9 cellular contexts compared by ENCODE assay signal in the genomic region with DNA sequence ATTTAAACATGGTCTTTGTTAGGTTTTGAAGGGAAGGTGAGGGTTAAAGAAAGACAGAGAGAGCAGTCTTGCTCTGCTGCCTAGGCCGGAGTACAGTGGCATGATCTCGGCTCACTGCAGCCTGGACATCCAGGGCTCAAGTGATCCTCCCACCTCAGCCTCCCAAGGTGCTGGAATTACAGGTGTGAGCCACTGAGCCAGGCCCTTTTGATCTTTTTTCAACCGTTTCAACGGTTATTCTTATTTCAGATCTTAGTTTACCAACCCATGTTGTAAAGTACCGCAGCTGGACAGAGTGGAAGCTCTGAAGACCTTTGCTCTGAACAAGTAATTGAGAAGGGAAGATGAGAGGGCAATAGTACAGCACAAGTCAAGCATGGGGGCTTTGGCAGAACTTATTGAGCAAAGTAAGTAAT. TPM values are rescaled to one million over a fixed set of nuclear protein-coding genes. Genes with fewer than 3 reads are reported as not detected.
DNase-seq lines count a peak whose midpoint lies in the region; ATAC-seq and TF ChIP-seq lines count a peak whose summit lies in the region.
"Had no signal": no experiment of that assay in that cellular context is flagged by ENCODE, and none has a peak within 500 bp of the region (broad histone marks: within the 10 kb centered on the region; RNA-seq: fewer than 3 reads in every experiment).

No MANE protein-coding gene starts in this region.

- no peaks in the 10 kb centered on the region for H3K9me3 Mint-ChIP-seq in stimulated activated naive CD8-positive, alpha-beta T cell treated with anti-CD3 and anti-CD28 coated beads, Interleukin-15, Interleukin-2, amounts not matched to agents 100 ng/mL and 50 ng/mL, for 24 hours
- H3K9me3 Mint-ChIP-seq in activated CD8-positive, alpha-beta T cell treated with anti-CD3 and anti-CD28 coated beads, Interleukin-2, amount 10 ng/mL, durations not matched to agents 7 days and 5 days (ENCODE audit: insufficient read depth): no peaks in the 10 kb centered on the region

- H3K36me3 ChIP-seq in right lobe of liver (no peaks in the 10 kb centered on the region), MG63 (peaks cover 23% of the 10 kb centered on the region)
- H3K36me3 ChIP-seq in effector memory CD4-positive, alpha-beta T cell (ENCODE audit: control insufficient read depth, insufficient read depth, low read length): no peaks in the 10 kb centered on the region

- no peak for DNase-seq in stimulated activated naive CD8-positive, alpha-beta T cell treated with anti-CD3 and anti-CD28 coated beads, Interleukin-15, Interleukin-2, amounts not matched to agents 100 U/mL and 50 U/mL, for 24 hours
- DNase-seq in activated CD8-positive, alpha-beta T cell treated with anti-CD3 and anti-CD28 coated beads, Interleukin-2, amount 10 ng/mL, durations not matched to agents 7 days and 5 days: no peak
- DNase-seq in right lobe of liver (no peak), SKM-1 (lab: John Stamatoyannopoulos, UW; ENCODE audit: unreplicated experiment) (no peak), MG63 (no peak)
- no peak for DNase-seq in effector memory CD4-positive, alpha-beta T cell
- DNase-seq: NCI-H1694 had no signal

- intact Hi-C loops in right lobe of liver (cut with DNase I): no loop called here

- CTCF ChIA-PET in activated CD8-positive, alpha-beta T cell treated with anti-CD3 and anti-CD28 coated beads, Interleukin-2, amount 10 ng/mL, durations not matched to agents 7 days and 5 days (lab: Charles Lee): interaction anchor here (0.8 to 1.5 kb wide), 4 partner anchors 107 to 419 kb away, joined by 3 to 7 read pairs (median 4); no protein-coding TSS in a partner anchor

- POLR2A ChIA-PET in activated CD8-positive, alpha-beta T cell treated with anti-CD3 and anti-CD28 coated beads, Interleukin-2, amount 10 ng/mL, durations not matched to agents 7 days and 5 days (lab: Charles Lee): no interaction called here

- H3K27me3 ChIP-seq in right lobe of liver (no peaks in the 10 kb centered on the region), MG63 (no peaks in the 10 kb centered on the region)
- H3K27me3 ChIP-seq in effector memory CD4-positive, alpha-beta T cell (replicated peaks; ENCODE audit: control insufficient read depth, insufficient read depth, low read length, poor library complexity, severe bottlenecking): no peaks in the 10 kb centered on the region

- peak overlapping the region; percentile 98 for H3K4me3 Mint-ChIP-seq in stimulated activated naive CD8-positive, alpha-beta T cell treated with anti-CD3 and anti-CD28 coated beads, Interleukin-15, Interleukin-2, amounts not matched to agents 100 ng/mL and 50 ng/mL, for 24 hours
- H3K4me3 Mint-ChIP-seq in activated CD8-positive, alpha-beta T cell treated with anti-CD3 and anti-CD28 coated beads, Interleukin-2, amount 10 ng/mL, durations not matched to agents 7 days and 5 days: peak overlapping the region; percentile 94

- peak overlapping the region in 2 of 3 donors; percentile 18 to 76 for H3K27ac ChIP-seq in right lobe of liver
- H3K27ac ChIP-seq in effector memory CD4-positive, alpha-beta T cell (ENCODE audit: insufficient read depth, low read length, poor library complexity, severe bottlenecking): no peak overlapping the region

- no peaks in the 10 kb centered on the region for H3K9me3 ChIP-seq in right lobe of liver
- H3K9me3 ChIP-seq in MG63: no peaks in the 10 kb centered on the region
- H3K9me3 ChIP-seq in effector memory CD4-positive, alpha-beta T cell (ENCODE audit: control insufficient read depth, low read length): no peaks in the 10 kb centered on the region

- H3K4me3 ChIP-seq in right lobe of liver (peak overlapping the region in 2 of 3 donors; percentile 78 to 89), MG63 (no peak overlapping the region)
- no peak overlapping the region for H3K4me3 ChIP-seq in effector memory CD4-positive, alpha-beta T cell (ENCODE audit: insufficient read depth, low read depth, low read length, poor library complexity, severe bottlenecking)

- H3K4me1 ChIP-seq in right lobe of liver: peaks cover 0 to 14% (median 5%) of the 10 kb centered on the region in 4 donors
- peaks cover 9% of the 10 kb centered on the region for H3K4me1 ChIP-seq in effector memory CD4-positive, alpha-beta T cell (ENCODE audit: control insufficient read depth, insufficient read depth, low read length, poor library complexity, severe bottlenecking)

- H3K4me1 Mint-ChIP-seq in stimulated activated naive CD8-positive, alpha-beta T cell treated with anti-CD3 and anti-CD28 coated beads, Interleukin-15, Interleukin-2, amounts not matched to agents 100 ng/mL and 50 ng/mL, for 24 hours (ENCODE audit: low read depth): peaks cover 48% of the 10 kb centered on the region
- H3K4me1 Mint-ChIP-seq in activated CD8-positive, alpha-beta T cell treated with anti-CD3 and anti-CD28 coated beads, Interleukin-2, amount 10 ng/mL, durations not matched to agents 7 days and 5 days (ENCODE audit: low read depth): peaks cover 33% of the 10 kb centered on the region

- TF ChIP-seq POLR2A in right lobe of liver (IDR thresholded peaks at IDR 0.05): no peak

- H3K27ac Mint-ChIP-seq in stimulated activated naive CD8-positive, alpha-beta T cell treated with anti-CD3 and anti-CD28 coated beads, Interleukin-15, Interleukin-2, amounts not matched to agents 100 ng/mL and 50 ng/mL, for 24 hours: no peak overlapping the region
- H3K27ac Mint-ChIP-seq in activated CD8-positive, alpha-beta T cell treated with anti-CD3 and anti-CD28 coated beads, Interleukin-2, amount 10 ng/mL, durations not matched to agents 7 days and 5 days: no peak overlapping the region

- ATAC-seq in stimulated activated naive CD8-positive, alpha-beta T cell treated with anti-CD3 and anti-CD28 coated beads, Interleukin-15, Interleukin-2, amounts not matched to agents 100 U/mL and 50 U/mL, for 24 hours: no peak
- no peak for ATAC-seq in activated CD8-positive, alpha-beta T cell treated with anti-CD3 and anti-CD28 coated beads, Interleukin-2, amount 10 ng/mL, durations not matched to agents 7 days and 5 days
- no peak for ATAC-seq in right lobe of liver
- no peak for ATAC-seq in GM19395 (IDR thresholded peaks at IDR 0.05; ENCODE audit: unreplicated experiment)

- WGBS in right lobe of liver (ENCODE audit: insufficient coverage, low coverage, low lambda C conversion rate, missing lambda C conversion rate): 21% methylated on average over 5 of the region's 5 CpGs

- H3K27me3 Mint-ChIP-seq in stimulated activated naive CD8-positive, alpha-beta T cell treated with anti-CD3 and anti-CD28 coated beads, Interleukin-15, Interleukin-2, amounts not matched to agents 100 ng/mL and 50 ng/mL, for 24 hours: no peaks in the 10 kb centered on the region
- H3K27me3 Mint-ChIP-seq in activated CD8-positive, alpha-beta T cell treated with anti-CD3 and anti-CD28 coated beads, Interleukin-2, amount 10 ng/mL, durations not matched to agents 7 days and 5 days (ENCODE audit: low read depth): no peaks in the 10 kb centered on the region

- TF ChIP-seq CTCF in right lobe of liver (IDR thresholded peaks at IDR 0.05): no peak

- peaks cover 28% of the 10 kb centered on the region for H3K36me3 Mint-ChIP-seq in stimulated activated naive CD8-positive, alpha-beta T cell treated with anti-CD3 and anti-CD28 coated beads, Interleukin-15, Interleukin-2, amounts not matched to agents 100 ng/mL and 50 ng/mL, for 24 hours (ENCODE audit: low read depth)
- H3K36me3 Mint-ChIP-seq in activated CD8-positive, alpha-beta T cell treated with anti-CD3 and anti-CD28 coated beads, Interleukin-2, amount 10 ng/mL, durations not matched to agents 7 days and 5 days (ENCODE audit: low read depth): peaks cover 18% of the 10 kb centered on the region

RNA-seq across cellular contexts. Expression of a gene that starts 1.2 kb away (rescaled TPM):
- total RNA-seq in activated CD8-positive, alpha-beta T cell treated with anti-CD3 and anti-CD28 coated beads, Interleukin-2, amount 10 ng/mL, durations not matched to agents 7 days and 5 days: 10 to 100 TPM; 81.2 to 86.3 TPM
- 10 to 100 TPM; 18.4 to 64.1 (median 26.4) TPM for total RNA-seq in right lobe of liver
- total RNA-seq in MG63 (2014; rRNA removed; shearing (Covaris generic); ENCODE audit: low replicate concordance): 20.7 and 46.6 TPM in 2 replicates

Comparison
In these comparisons a context has a peak if more than half of its experiments do, and no peak if none do; other contexts are left out.
1. H3K4me3 ChIP-seq: peak in right lobe of liver (2 of 3); none in MG63 (single experiment) and effector memory CD4-positive, alpha-beta T cell (single experiment).